23 cellular contexts compared by ENCODE assay signal in genomic region chr15:66095871-66096710, GRCh38.
DNase-seq lines count a peak whose midpoint lies in the region; ATAC-seq and TF ChIP-seq lines count a peak whose summit lies in the region.
"Had no signal": no experiment of that assay in that cellular context is flagged by ENCODE, and none has a peak within 500 bp of the region (broad histone marks: within the 10 kb centered on the region; RNA-seq: fewer than 3 reads in every experiment).

No MANE protein-coding gene starts in this region.

- peak overlapping the region; percentile 21; the same call in 1 of the 2 replicates for H3K27ac ChIP-seq in SJCRH30
- no peak overlapping the region for H3K27ac ChIP-seq in upper lobe of right lung
- H3K27ac ChIP-seq: RWPE1 had no signal

- H3K4me3 Mint-ChIP-seq in nephron progenitor cell = peak overlapping the region; percentile 50
- H3K4me3 Mint-ChIP-seq: activated CD4-positive, alpha-beta T cell treated with anti-CD3 and anti-CD28 coated beads, Interleukin-2, amount 10 ng/mL, durations not matched to agents 7 days and 5 days; activated T-helper 17 cell treated with anti-CD3 and anti-CD28 coated beads, Interleukin-2, amount 50 U/mL, for 72 hours; CD4-positive, CD25-positive, alpha-beta regulatory T cell; neural crest cell had no signal

- peaks cover 76% of the 10 kb centered on the region for H3K4me1 Mint-ChIP-seq in nephron progenitor cell
- H3K4me1 Mint-ChIP-seq: activated CD4-positive, alpha-beta T cell treated with anti-CD3 and anti-CD28 coated beads, Interleukin-2, amount 10 ng/mL, durations not matched to agents 7 days and 5 days; activated T-helper 17 cell treated with anti-CD3 and anti-CD28 coated beads, Interleukin-2, amount 50 U/mL, for 72 hours; CD4-positive, CD25-positive, alpha-beta regulatory T cell had no signal

- H3K36me3 ChIP-seq in SJCRH30 = no peaks in the 10 kb centered on the region
- no peaks in the 10 kb centered on the region for H3K36me3 ChIP-seq in upper lobe of right lung

- intact Hi-C loops in upper lobe of right lung (cut with DNase I) = no loop called here

- H3K9me3 ChIP-seq in SJCRH30 (replicated peaks) (no peaks in the 10 kb centered on the region), upper lobe of right lung (no peaks in the 10 kb centered on the region)
- H3K9me3 ChIP-seq: mucosa of descending colon had no signal

- H3K27me3 ChIP-seq in SJCRH30 (no peaks in the 10 kb centered on the region), upper lobe of right lung (no peaks in the 10 kb centered on the region)

- ATAC-seq in upper lobe of right lung (peak; percentile 52), GM21576 (IDR thresholded peaks at IDR 0.05; ENCODE audit: unreplicated experiment) (no peak)
- ATAC-seq: activated naive CD4-positive, alpha-beta T cell treated with anti-CD3 and anti-CD28 coated beads, Interleukin-2, amount 50 U/mL, for 72 hours; activated T-helper 17 cell treated with anti-CD3 and anti-CD28 coated beads, Interleukin-2, amount 50 U/mL, for 72 hours; mucosa of descending colon had no signal

- TF ChIP-seq CTCF in nephron progenitor cell (IDR thresholded peaks at IDR 0.05) (no peak), upper lobe of right lung (IDR thresholded peaks at IDR 0.05) (no peak)

- H3K36me3 Mint-ChIP-seq in nephron progenitor cell (ENCODE audit: low read depth) = no peaks in the 10 kb centered on the region
- H3K36me3 Mint-ChIP-seq: activated naive CD4-positive, alpha-beta T cell treated with anti-CD3 and anti-CD28 coated beads, Interleukin-2, amount 50 U/mL, for 72 hours; CD4-positive, CD25-positive, alpha-beta regulatory T cell had no signal

- peaks cover 12% of the 10 kb centered on the region for H3K27me3 Mint-ChIP-seq in nephron progenitor cell (ENCODE audit: low read depth, poor library complexity)

- no peaks in the 10 kb centered on the region for H3K9me3 Mint-ChIP-seq in nephron progenitor cell
- H3K9me3 Mint-ChIP-seq: activated CD4-positive, alpha-beta T cell treated with anti-CD3 and anti-CD28 coated beads, Interleukin-2, amount 10 ng/mL, durations not matched to agents 7 days and 5 days; activated naive CD4-positive, alpha-beta T cell treated with anti-CD3 and anti-CD28 coated beads, Interleukin-2, amount 50 U/mL, for 72 hours; activated T-helper 17 cell treated with anti-CD3 and anti-CD28 coated beads, Interleukin-2, amount 50 U/mL, for 72 hours; neural crest cell had no signal

- peaks cover 17% of the 10 kb centered on the region for H3K4me1 ChIP-seq in SJCRH30
- no peaks in the 10 kb centered on the region for H3K4me1 ChIP-seq in upper lobe of right lung

- DNase-seq in NCI-H2171 (lab: John Stamatoyannopoulos, UW) = peak; percentile 88
- DNase-seq in SJCRH30 = peak; percentile 85 to 86
- peak; percentile 29 for DNase-seq in nephron progenitor cell
- DNase-seq in upper lobe of right lung = peak; percentile 57
- no peak for DNase-seq in C1 segment of cervical spinal cord (lab: John Stamatoyannopoulos, UW)
- no peak for DNase-seq in activated gamma-delta T cell treated with Interleukin-2 at 50 U/mL for 16 hours
- DNase-seq: activated CD4-positive, alpha-beta T cell treated with anti-CD3 and anti-CD28 coated beads, Interleukin-2, amount 10 ng/mL, durations not matched to agents 7 days and 5 days; anterior cingulate cortex; CD4-positive, CD25-positive, alpha-beta regulatory T cell; dermis blood vessel endothelial cell; DMS153; mucosa of descending colon; NCI-H146; NCI-H526 treated with DMSO at 0.1 percent for 48 hours; stimulated activated CD4-positive, alpha-beta T cell treated with anti-CD3 and anti-CD28 coated beads, Interleukin-4, amount 100 ng/mL, for 1 hour; stimulated activated naive CD4-positive, alpha-beta T cell treated with Interleukin-2 at 50 U/mL for 16 hours; T-helper 9 cell had no signal

- H3K4me3 ChIP-seq in SJCRH30 (no peak overlapping the region), upper lobe of right lung (no peak overlapping the region)
- H3K4me3 ChIP-seq: mucosa of descending colon, smooth muscle cell had no signal

- H3K27ac Mint-ChIP-seq in nephron progenitor cell = no peak overlapping the region
- H3K27ac Mint-ChIP-seq: activated CD4-positive, alpha-beta T cell treated with anti-CD3 and anti-CD28 coated beads, Interleukin-2, amount 10 ng/mL, durations not matched to agents 7 days and 5 days; activated naive CD4-positive, alpha-beta T cell treated with anti-CD3 and anti-CD28 coated beads, Interleukin-2, amount 50 U/mL, for 72 hours; activated T-helper 17 cell treated with anti-CD3 and anti-CD28 coated beads, Interleukin-2, amount 50 U/mL, for 72 hours; CD4-positive, CD25-positive, alpha-beta regulatory T cell had no signal

Comparison
In these comparisons a context has a peak if more than half of its experiments do, and no peak if none do; other contexts are left out.
1. DNase-seq: peak in NCI-H2171 (single experiment), SJCRH30 (2 of 2), nephron progenitor cell (single experiment) and upper lobe of right lung (single experiment); none in C1 segment of cervical spinal cord (0 of 14) and activated gamma-delta T cell treated with Interleukin-2 at 50 U/mL for 16 hours (single experiment).